Comparison of ENCODE assay signal across 8 cellular contexts in genomic region chr14:69093551-69094421, GRCh38. TPM values are rescaled to one million over a fixed set of nuclear protein-coding genes. Genes with fewer than 3 reads are reported as not detected.
DNase-seq lines count a peak whose midpoint lies in the region; ATAC-seq and TF ChIP-seq lines count a peak whose summit lies in the region.

No MANE protein-coding gene starts in this region.

- H3K4me3 ChIP-seq in RWPE2 (ENCODE audit: severe bottlenecking) = no peak overlapping the region
- H3K4me3 ChIP-seq in fibroblast of mammary gland (ENCODE audit: control insufficient read depth, low read depth, low read length) = no peak overlapping the region
- H3K4me3 ChIP-seq in colonic mucosa = no peak overlapping the region

- H3K36me3 ChIP-seq in RWPE2 (ENCODE audit: low read depth) = peaks cover 48% of the 10 kb centered on the region
- H3K36me3 ChIP-seq in colonic mucosa = no peaks in the 10 kb centered on the region

- H3K9ac ChIP-seq in colonic mucosa (ENCODE audit: low read depth in 2 of 2, low read length in 2 of 2) = no peak overlapping the region

- H3K4me1 ChIP-seq in RWPE2 (ENCODE audit: insufficient read depth, poor library complexity, severe bottlenecking) = peaks cover 10% of the 10 kb centered on the region
- no peaks in the 10 kb centered on the region for H3K4me1 ChIP-seq in colonic mucosa

- H3K27me3 Mint-ChIP-seq in progenitor cell of endocrine pancreas = no peaks in the 10 kb centered on the region

- intact Hi-C loops in colonic mucosa (cut with DNase I) = loop anchor here (2.0 kb wide), 1 partner anchor 181 kb away; no protein-coding TSS in a partner anchor

- H3K9me3 ChIP-seq in RWPE2 (ENCODE audit: severe bottlenecking) (no peaks in the 10 kb centered on the region), colonic mucosa (no peaks in the 10 kb centered on the region)

- H3K27ac ChIP-seq in RWPE2 (ENCODE audit: poor library complexity, severe bottlenecking) (peak overlapping the region; percentile 12), colonic mucosa (no peak overlapping the region)

- no peaks in the 10 kb centered on the region for H3K9me3 Mint-ChIP-seq in progenitor cell of endocrine pancreas (ENCODE audit: low read depth)

- H3K4me3 Mint-ChIP-seq in progenitor cell of endocrine pancreas (ENCODE audit: low read depth) = peak overlapping the region; percentile 20

- H3K27ac Mint-ChIP-seq in progenitor cell of endocrine pancreas = peak overlapping the region; percentile 95

- H3K27me3 ChIP-seq in RWPE2 (ENCODE audit: insufficient read depth, poor library complexity, severe bottlenecking) = no peaks in the 10 kb centered on the region
- H3K27me3 ChIP-seq in colonic mucosa = no peaks in the 10 kb centered on the region

- ATAC-seq in RWPE2 (ENCODE audit: low read depth) (peak; percentile 36), GM19467 (IDR thresholded peaks at IDR 0.05; ENCODE audit: unreplicated experiment) (no peak)

- H3K36me3 Mint-ChIP-seq in progenitor cell of endocrine pancreas (ENCODE audit: insufficient read depth) = peaks cover 11% of the 10 kb centered on the region

- DNase-seq in H4 (ENCODE audit: low spot score) (peak; percentile 78), RWPE2 (ENCODE audit: low spot score) (no peak), fibroblast of mammary gland (ENCODE audit: low read depth) (peak; percentile 37), progenitor cell of endocrine pancreas (ENCODE audit: low spot score, unreplicated experiment) (peak; percentile 9), AML-193 (lab: John Stamatoyannopoulos, UW) (no peak), colonic mucosa (no peak), SKM-1 (lab: John Stamatoyannopoulos, UW; ENCODE audit: unreplicated experiment) (no peak)

- peaks cover 49% of the 10 kb centered on the region for H3K4me1 Mint-ChIP-seq in progenitor cell of endocrine pancreas (ENCODE audit: low read depth)

- TF ChIP-seq CTCF in RWPE2 (IDR thresholded peaks at IDR 0.05; ENCODE audit: poor library complexity, severe bottlenecking) (no peak), fibroblast of mammary gland (conservative IDR thresholded peaks at IDR 0.05; ENCODE audit: control insufficient read depth, insufficient read depth, low read depth, low read length) (no peak), progenitor cell of endocrine pancreas (IDR thresholded peaks at IDR 0.05; ENCODE audit: unreplicated experiment) (no peak), colonic mucosa (IDR thresholded peaks at IDR 0.05) (no peak)

RNA-seq across cellular contexts. Expression of gene DCAF5, which starts 59.1 kb away (rescaled TPM):
- 9.3 and 16.9 TPM in 2 replicates for total RNA-seq in H4 (2014; rRNA removed; shearing (Covaris generic))
- total RNA-seq in progenitor cell of endocrine pancreas (90.3 and 92.5 TPM in 2 replicates), colonic mucosa (10 to 100 TPM; 29.9 to 41.6 TPM)

Comparison
In these comparisons a context has a peak if more than half of its experiments do, and no peak if none do; other contexts are left out.
1. DNase-seq: peak in H4 (single experiment), fibroblast of mammary gland (single experiment) and progenitor cell of endocrine pancreas (single experiment); none in RWPE2 (single experiment), AML-193 (0 of 2), colonic mucosa (single experiment) and SKM-1 (single experiment).